8 cellular contexts compared by ENCODE assay signal in the genomic region with DNA sequence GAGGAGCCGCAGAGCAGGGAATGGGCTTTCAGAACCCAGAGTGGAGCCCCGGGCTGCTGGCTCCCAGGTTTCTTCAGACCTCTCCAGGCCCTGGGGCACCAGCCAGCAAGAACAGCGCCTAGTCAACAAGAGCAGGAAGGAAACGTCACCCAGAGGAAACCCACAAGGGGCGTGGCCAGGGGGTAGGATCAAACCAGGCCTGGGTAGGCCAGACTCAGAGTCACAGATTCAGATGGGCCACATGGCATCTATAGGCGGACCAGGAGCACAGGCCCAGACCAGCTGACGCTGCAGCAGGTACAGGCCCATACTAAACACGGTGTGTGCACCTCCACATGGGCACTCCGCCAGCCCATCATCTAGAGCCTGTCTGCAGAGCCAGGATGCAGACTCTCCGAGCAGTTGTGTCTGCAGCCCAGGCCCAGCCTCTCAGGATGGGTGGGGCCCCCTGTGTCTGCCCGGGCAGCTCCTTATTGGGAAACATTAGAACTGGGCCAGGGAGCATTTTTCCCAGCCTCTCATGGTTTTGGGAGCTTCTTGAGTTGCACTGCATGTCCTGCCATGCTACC. TPM values are rescaled to one million over a fixed set of nuclear protein-coding genes. Genes with fewer than 3 reads are reported as not detected.
DNase-seq lines count a peak whose midpoint lies in the region; ATAC-seq, FAIRE-seq and TF ChIP-seq lines count a peak whose summit lies in the region.

A gene (minus strand): TSS at position 127 of the 569 bp plus-strand sequence. CDS start 552 bp downstream, outside the sequence.

- DNase-seq in AG08396 (ENCODE audit: low spot score) (peak; percentile 91), RWPE1 (ENCODE audit: low spot score) (peak; percentile 96), frontal cortex (ENCODE audit: low spot score in 2 of 2) (peak in 1 of 2 donors; percentile 46), pancreas (peak in 5 of 6 donors; percentile 23 to 79 (median 40))
- DNase-seq in activated effector memory CD4-positive, alpha-beta T cell treated with Interleukin-2 at 50 U/mL for 16 hours, result peak; percentile 93

- CTCF ChIA-PET in RWPE1 (lab: Yijun Ruan, JAX), result interaction anchor here (0.5 to 0.6 kb wide), 3 partner anchors 8 to 850 kb away, joined by 3 read pairs; a partner anchor contains a TSS

- no peaks in the 10 kb centered on the region for H3K36me3 ChIP-seq in pancreas
- H3K36me3 ChIP-seq in thymus (ENCODE audit: control insufficient read depth, insufficient read depth), result peaks cover 9% of the 10 kb centered on the region

- peak; percentile 70 for TF ChIP-seq POLR2A in GM18951 (IDR thresholded peaks at IDR 0.05; ENCODE audit: extremely low read depth, insufficient read depth, insufficient read length)

- POLR2A ChIA-PET in RWPE1 (lab: Yijun Ruan, JAX; ENCODE audit: low non-redundant PET), result no interaction called here

- peak within 1 kb of the TSS; percentile 99 for H3K27ac ChIP-seq in RWPE1
- peak within 1 kb of the TSS in 3 of 4 donors; percentile 28 to 51 (median 37) for H3K27ac ChIP-seq in pancreas
- H3K27ac ChIP-seq in thymus (ENCODE audit: low read depth), result peak within 1 kb of the TSS; percentile 84

- intact Hi-C loops in pancreas (cut with DNase I), result loop anchor here in 1 of 3 donors (10.0 kb wide), 1 partner anchor 840 kb away; no protein-coding TSS in a partner anchor

- H3K4me1 ChIP-seq in pancreas (no peaks in the 10 kb centered on the region), thymus (ENCODE audit: control insufficient read depth, insufficient read depth, low read length) (peaks cover 10% of the 10 kb centered on the region)

- H3K9me3 ChIP-seq in pancreas, result no peaks in the 10 kb centered on the region
- no peaks in the 10 kb centered on the region for H3K9me3 ChIP-seq in thymus (ENCODE audit: control insufficient read depth)

- in situ Hi-C loops in GM18951 (cut with MboI; ENCODE audit: low sequenced_read_pairs, unreplicated experiment), result loop anchor here (10.0 kb wide), 2 partner anchors 130 to 830 kb away; no protein-coding TSS in a partner anchor

- no peaks in the 10 kb centered on the region for H3K27me3 ChIP-seq in pancreas
- H3K27me3 ChIP-seq in thymus (ENCODE audit: control insufficient read depth, insufficient read depth), result no peaks in the 10 kb centered on the region

- peak within 1 kb of the TSS in 2 of 4 donors; percentile 23 to 33 for H3K4me3 ChIP-seq in pancreas
- peak within 1 kb of the TSS; percentile 57 for H3K4me3 ChIP-seq in thymus (ENCODE audit: low read length)

- no peak for FAIRE-seq in frontal cortex (lab: Jason Lieb, UNC)
- FAIRE-seq in pancreas (lab: Jason Lieb, UNC), result no peak

- no peak for TF ChIP-seq CTCF in RWPE1 (conservative IDR thresholded peaks at IDR 0.05; ENCODE audit: low read depth)
- no peak for TF ChIP-seq CTCF in pancreas (IDR thresholded peaks at IDR 0.05)

- ATAC-seq in HG03175 (IDR thresholded peaks at IDR 0.05; ENCODE audit: unreplicated experiment), result peak; percentile 86
- peak in 3 of 4 donors; percentile 82 to 91 (median 87) for ATAC-seq in pancreas

- WGBS in pancreas, 2 donors, result 46 to 47% methylated on average over 11 of the region's 11 CpGs
- WGBS in thymus, result 2% methylated on average over 11 of the region's 11 CpGs

RNA-seq across cellular contexts. Expression of the gene that starts here (rescaled TPM):
- 85.6 TPM for total RNA-seq in frontal cortex
- total RNA-seq in pancreas, result 10 to 100 TPM in 3 of 6 donors, 1 to 10 TPM in 3; 2.0 to 13.1 (median 6.7) TPM
- 10 to 100 TPM; 22.8 to 83.2 TPM for polyA plus RNA-seq in pancreas
- 102 TPM for polyA plus RNA-seq in thymus

Comparison
In these comparisons a context has a peak if more than half of its experiments do, and no peak if none do; other contexts are left out.
1. H3K27ac ChIP-seq: peak in every context shown above with its lines; median percentile 99 in RWPE1; 84 in thymus; 37 in pancreas.